1 cellular context compared by ENCODE assay signal in the genomic region with DNA sequence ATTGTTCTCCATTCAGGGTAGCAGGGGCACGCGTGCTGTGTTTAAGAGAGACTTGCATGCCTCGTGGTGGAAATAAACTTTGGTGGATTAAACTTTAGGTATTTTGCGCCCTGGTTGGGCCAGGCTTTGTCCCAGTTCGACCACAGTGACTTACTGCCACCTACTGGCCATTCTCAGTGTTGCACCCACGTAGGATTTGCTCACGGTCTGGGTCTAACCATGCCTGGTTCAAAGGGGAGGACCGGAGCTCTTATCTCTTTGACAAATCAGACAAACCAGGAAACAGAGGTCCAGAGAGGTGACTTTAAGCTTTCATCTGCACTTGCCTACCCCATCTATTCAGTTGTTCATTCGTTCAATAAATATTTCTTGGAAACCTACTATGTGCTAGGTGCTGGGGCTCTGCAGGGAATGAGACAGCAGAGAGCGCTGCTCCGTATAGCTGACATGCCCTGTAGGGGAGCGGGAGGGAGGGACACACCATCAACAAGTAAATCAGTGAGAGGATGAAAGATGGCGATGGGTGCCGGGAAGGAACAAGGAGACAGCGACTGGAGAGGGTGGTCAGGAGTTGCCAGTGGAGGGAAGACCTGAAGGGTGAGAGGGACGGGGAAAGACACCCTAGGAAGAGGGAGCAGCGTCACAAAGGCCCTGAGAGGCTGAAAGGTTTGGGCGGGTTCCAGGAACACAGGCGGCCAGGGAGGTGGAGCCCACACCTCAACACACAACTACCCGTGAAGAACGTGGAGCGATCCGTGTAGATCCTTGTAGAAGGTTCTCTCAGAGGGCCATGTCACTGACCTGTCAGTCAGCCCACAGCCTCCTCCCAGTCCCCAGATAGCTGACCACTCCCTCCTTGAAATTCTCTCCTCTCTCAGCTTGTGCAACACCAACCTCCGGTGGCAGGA.
TF ChIP-seq lines count a peak whose summit lies in the region.

No MANE protein-coding gene starts in this region.

TF ChIP-seq in HepG2, 621 proteins besides CTCF, POLR2A, EP300 and RAD21 (continued from another document and continues in another):
- TF ChIP-seq, protein P1, sequence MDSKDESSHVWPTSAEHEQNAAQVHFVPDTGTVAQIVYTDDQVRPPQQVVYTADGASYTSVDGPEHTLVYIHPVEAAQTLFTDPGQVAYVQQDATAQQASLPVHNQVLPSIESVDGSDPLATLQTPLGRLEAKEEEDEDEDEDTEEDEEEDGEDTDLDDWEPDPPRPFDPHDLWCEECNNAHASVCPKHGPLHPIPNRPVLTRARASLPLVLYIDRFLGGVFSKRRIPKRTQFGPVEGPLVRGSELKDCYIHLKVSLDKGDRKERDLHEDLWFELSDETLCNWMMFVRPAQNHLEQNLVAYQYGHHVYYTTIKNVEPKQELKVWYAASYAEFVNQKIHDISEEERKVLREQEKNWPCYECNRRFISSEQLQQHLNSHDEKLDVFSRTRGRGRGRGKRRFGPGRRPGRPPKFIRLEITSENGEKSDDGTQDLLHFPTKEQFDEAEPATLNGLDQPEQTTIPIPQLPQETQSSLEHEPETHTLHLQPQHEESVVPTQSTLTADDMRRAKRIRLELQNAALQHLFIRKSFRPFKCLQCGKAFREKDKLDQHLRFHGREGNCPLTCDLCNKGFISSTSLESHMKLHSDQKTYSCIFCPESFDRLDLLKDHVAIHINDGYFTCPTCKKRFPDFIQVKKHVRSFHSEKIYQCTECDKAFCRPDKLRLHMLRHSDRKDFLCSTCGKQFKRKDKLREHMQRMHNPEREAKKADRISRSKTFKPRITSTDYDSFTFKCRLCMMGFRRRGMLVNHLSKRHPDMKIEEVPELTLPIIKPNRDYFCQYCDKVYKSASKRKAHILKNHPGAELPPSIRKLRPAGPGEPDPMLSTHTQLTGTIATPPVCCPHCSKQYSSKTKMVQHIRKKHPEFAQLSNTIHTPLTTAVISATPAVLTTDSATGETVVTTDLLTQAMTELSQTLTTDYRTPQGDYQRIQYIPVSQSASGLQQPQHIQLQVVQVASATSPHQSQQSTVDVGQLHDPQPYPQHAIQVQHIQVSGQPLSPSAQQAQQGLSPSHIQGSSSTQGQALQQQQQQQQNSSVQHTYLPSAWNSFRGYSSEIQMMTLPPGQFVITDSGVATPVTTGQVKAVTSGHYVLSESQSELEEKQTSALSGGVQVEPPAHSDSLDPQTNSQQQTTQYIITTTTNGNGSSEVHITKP (CRISPR knock-in tag; IDR thresholded peaks at IDR 0.05; ENCODE audit: low read depth) = peak; percentile 97
- TF ChIP-seq ZNF879 (CRISPR knock-in tag; IDR thresholded peaks at IDR 0.05) = no peak
- 0 out of 2 replicates have a peak, but pooled peaks have one; percentile 51 for TF ChIP-seq HDAC1 (CRISPR knock-in tag; IDR thresholded peaks at IDR 0.05)
- TF ChIP-seq, protein P2, sequence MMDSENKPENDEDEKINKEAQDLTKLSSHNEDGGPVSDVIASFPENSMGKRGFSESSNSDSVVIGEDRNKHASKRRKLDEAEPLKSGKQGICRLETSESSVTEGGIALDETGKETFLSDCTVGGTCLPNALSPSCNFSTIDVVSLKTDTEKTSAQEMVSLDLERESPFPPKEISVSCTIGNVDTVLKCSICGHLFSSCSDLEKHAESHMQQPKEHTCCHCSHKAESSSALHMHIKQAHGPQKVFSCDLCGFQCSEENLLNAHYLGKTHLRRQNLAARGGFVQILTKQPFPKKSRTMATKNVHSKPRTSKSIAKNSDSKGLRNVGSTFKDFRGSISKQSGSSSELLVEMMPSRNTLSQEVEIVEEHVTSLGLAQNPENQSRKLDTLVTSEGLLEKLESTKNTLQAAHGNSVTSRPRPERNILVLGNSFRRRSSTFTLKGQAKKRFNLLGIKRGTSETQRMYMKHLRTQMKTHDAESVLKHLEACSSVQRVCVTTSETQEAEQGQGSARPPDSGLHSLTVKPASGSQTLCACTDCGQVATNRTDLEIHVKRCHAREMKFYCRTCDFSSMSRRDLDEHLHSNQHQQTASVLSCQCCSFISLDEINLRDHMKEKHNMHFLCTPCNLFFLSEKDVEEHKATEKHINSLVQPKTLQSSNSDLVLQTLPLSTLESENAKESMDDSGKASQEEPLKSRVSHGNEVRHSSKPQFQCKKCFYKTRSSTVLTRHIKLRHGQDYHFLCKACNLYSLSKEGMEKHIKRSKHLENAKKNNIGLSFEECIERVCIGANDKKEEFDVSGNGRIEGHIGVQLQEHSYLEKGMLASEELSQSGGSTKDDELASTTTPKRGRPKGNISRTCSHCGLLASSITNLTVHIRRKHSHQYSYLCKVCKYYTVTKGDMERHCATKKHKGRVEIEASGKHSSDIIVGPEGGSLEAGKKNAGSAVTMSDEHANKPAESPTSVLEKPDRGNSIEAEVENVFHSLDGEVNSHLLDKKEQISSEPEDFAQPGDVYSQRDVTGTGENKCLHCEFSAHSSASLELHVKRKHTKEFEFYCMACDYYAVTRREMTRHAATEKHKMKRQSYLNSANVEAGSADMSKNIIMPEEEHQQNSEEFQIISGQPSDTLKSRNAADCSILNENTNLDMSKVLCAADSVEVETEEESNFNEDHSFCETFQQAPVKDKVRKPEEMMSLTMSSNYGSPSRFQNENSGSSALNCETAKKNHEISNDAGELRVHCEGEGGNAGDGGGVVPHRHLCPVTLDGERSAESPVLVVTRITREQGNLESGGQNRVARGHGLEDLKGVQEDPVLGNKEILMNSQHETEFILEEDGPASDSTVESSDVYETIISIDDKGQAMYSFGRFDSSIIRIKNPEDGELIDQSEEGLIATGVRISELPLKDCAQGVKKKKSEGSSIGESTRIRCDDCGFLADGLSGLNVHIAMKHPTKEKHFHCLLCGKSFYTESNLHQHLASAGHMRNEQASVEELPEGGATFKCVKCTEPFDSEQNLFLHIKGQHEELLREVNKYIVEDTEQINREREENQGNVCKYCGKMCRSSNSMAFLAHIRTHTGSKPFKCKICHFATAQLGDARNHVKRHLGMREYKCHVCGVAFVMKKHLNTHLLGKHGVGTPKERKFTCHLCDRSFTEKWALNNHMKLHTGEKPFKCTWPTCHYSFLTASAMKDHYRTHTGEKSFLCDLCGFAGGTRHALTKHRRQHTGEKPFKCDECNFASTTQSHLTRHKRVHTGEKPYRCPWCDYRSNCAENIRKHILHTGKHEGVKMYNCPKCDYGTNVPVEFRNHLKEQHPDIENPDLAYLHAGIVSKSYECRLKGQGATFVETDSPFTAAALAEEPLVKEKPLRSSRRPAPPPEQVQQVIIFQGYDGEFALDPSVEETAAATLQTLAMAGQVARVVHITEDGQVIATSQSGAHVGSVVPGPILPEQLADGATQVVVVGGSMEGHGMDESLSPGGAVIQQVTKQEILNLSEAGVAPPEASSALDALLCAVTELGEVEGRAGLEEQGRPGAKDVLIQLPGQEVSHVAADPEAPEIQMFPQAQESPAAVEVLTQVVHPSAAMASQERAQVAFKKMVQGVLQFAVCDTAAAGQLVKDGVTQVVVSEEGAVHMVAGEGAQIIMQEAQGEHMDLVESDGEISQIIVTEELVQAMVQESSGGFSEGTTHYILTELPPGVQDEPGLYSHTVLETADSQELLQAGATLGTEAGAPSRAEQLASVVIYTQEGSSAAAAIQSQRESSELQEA (CRISPR knock-in tag; IDR thresholded peaks at IDR 0.05; ENCODE audit: not compliant biosample characterization) = no peak
- no peak; the same call in none of the 2 replicates for TF ChIP-seq SAFB2 (CRISPR knock-in tag; IDR thresholded peaks at IDR 0.05; ENCODE audit: borderline replicate concordance, low read depth)
- no peak for TF ChIP-seq NFRKB (IDR thresholded peaks at IDR 0.05)
- TF ChIP-seq ZBTB21 (CRISPR knock-in tag; IDR thresholded peaks at IDR 0.05) = no peak
- TF ChIP-seq, protein P3, sequence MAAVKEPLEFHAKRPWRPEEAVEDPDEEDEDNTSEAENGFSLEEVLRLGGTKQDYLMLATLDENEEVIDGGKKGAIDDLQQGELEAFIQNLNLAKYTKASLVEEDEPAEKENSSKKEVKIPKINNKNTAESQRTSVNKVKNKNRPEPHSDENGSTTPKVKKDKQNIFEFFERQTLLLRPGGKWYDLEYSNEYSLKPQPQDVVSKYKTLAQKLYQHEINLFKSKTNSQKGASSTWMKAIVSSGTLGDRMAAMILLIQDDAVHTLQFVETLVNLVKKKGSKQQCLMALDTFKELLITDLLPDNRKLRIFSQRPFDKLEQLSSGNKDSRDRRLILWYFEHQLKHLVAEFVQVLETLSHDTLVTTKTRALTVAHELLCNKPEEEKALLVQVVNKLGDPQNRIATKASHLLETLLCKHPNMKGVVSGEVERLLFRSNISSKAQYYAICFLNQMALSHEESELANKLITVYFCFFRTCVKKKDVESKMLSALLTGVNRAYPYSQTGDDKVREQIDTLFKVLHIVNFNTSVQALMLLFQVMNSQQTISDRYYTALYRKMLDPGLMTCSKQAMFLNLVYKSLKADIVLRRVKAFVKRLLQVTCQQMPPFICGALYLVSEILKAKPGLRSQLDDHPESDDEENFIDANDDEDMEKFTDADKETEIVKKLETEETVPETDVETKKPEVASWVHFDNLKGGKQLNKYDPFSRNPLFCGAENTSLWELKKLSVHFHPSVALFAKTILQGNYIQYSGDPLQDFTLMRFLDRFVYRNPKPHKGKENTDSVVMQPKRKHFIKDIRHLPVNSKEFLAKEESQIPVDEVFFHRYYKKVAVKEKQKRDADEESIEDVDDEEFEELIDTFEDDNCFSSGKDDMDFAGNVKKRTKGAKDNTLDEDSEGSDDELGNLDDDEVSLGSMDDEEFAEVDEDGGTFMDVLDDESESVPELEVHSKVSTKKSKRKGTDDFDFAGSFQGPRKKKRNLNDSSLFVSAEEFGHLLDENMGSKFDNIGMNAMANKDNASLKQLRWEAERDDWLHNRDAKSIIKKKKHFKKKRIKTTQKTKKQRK (IDR thresholded peaks at IDR 0.05; ENCODE audit: low read length) = no peak
- no peak for TF ChIP-seq DNMT1 (CRISPR knock-in tag; IDR thresholded peaks at IDR 0.05)
- TF ChIP-seq, protein P4, sequence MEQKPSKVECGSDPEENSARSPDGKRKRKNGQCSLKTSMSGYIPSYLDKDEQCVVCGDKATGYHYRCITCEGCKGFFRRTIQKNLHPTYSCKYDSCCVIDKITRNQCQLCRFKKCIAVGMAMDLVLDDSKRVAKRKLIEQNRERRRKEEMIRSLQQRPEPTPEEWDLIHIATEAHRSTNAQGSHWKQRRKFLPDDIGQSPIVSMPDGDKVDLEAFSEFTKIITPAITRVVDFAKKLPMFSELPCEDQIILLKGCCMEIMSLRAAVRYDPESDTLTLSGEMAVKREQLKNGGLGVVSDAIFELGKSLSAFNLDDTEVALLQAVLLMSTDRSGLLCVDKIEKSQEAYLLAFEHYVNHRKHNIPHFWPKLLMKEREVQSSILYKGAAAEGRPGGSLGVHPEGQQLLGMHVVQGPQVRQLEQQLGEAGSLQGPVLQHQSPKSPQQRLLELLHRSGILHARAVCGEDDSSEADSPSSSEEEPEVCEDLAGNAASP (CRISPR knock-in tag; IDR thresholded peaks at IDR 0.05; ENCODE audit: borderline replicate concordance) = no peak; the same call in 1 of the 2 replicates
- TF ChIP-seq, protein P5, sequence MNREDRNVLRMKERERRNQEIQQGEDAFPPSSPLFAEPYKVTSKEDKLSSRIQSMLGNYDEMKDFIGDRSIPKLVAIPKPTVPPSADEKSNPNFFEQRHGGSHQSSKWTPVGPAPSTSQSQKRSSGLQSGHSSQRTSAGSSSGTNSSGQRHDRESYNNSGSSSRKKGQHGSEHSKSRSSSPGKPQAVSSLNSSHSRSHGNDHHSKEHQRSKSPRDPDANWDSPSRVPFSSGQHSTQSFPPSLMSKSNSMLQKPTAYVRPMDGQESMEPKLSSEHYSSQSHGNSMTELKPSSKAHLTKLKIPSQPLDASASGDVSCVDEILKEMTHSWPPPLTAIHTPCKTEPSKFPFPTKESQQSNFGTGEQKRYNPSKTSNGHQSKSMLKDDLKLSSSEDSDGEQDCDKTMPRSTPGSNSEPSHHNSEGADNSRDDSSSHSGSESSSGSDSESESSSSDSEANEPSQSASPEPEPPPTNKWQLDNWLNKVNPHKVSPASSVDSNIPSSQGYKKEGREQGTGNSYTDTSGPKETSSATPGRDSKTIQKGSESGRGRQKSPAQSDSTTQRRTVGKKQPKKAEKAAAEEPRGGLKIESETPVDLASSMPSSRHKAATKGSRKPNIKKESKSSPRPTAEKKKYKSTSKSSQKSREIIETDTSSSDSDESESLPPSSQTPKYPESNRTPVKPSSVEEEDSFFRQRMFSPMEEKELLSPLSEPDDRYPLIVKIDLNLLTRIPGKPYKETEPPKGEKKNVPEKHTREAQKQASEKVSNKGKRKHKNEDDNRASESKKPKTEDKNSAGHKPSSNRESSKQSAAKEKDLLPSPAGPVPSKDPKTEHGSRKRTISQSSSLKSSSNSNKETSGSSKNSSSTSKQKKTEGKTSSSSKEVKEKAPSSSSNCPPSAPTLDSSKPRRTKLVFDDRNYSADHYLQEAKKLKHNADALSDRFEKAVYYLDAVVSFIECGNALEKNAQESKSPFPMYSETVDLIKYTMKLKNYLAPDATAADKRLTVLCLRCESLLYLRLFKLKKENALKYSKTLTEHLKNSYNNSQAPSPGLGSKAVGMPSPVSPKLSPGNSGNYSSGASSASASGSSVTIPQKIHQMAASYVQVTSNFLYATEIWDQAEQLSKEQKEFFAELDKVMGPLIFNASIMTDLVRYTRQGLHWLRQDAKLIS (CRISPR knock-in tag; IDR thresholded peaks at IDR 0.05) = no peak
- peak; percentile 38; the same call in 1 of the 2 replicates for TF ChIP-seq ZNF563 (CRISPR knock-in tag; IDR thresholded peaks at IDR 0.05)
- TF ChIP-seq, protein P6, sequence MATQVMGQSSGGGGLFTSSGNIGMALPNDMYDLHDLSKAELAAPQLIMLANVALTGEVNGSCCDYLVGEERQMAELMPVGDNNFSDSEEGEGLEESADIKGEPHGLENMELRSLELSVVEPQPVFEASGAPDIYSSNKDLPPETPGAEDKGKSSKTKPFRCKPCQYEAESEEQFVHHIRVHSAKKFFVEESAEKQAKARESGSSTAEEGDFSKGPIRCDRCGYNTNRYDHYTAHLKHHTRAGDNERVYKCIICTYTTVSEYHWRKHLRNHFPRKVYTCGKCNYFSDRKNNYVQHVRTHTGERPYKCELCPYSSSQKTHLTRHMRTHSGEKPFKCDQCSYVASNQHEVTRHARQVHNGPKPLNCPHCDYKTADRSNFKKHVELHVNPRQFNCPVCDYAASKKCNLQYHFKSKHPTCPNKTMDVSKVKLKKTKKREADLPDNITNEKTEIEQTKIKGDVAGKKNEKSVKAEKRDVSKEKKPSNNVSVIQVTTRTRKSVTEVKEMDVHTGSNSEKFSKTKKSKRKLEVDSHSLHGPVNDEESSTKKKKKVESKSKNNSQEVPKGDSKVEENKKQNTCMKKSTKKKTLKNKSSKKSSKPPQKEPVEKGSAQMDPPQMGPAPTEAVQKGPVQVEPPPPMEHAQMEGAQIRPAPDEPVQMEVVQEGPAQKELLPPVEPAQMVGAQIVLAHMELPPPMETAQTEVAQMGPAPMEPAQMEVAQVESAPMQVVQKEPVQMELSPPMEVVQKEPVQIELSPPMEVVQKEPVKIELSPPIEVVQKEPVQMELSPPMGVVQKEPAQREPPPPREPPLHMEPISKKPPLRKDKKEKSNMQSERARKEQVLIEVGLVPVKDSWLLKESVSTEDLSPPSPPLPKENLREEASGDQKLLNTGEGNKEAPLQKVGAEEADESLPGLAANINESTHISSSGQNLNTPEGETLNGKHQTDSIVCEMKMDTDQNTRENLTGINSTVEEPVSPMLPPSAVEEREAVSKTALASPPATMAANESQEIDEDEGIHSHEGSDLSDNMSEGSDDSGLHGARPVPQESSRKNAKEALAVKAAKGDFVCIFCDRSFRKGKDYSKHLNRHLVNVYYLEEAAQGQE (IDR thresholded peaks at IDR 0.05; ENCODE audit: borderline replicate concordance in 1 of 2, low read depth in 1 of 2, low read length in 2 of 2) = no peak
- no peak for TF ChIP-seq HNRNPUL1 (IDR thresholded peaks at IDR 0.05; ENCODE audit: low read depth, low read length)
- TF ChIP-seq SRSF1 (optimal IDR thresholded peaks at IDR 0.05; ENCODE audit: low read depth, low read length) = no peak
